24 cellular contexts compared by ENCODE assay signal in the genomic region with DNA sequence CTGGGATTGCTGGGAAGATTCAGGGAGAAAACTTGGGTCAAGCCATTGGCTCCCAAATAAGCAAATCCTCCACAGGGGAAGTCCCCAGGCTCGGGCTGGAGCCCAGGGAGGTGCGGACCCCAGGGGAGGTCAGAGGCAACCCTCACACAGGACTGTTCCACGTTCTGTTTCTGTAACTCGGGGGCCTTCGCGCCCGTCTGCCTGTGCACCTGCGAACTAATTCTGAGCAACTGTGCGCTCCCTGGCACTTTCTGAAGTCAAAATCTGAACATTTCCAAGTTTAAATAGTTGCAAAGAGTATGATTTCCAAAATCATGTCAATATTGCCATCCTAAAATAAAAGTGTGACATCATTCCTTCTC. TPM values are rescaled to one million over a fixed set of nuclear protein-coding genes. Genes with fewer than 3 reads are reported as not detected.
DNase-seq lines count a peak whose midpoint lies in the region; ATAC-seq, FAIRE-seq and TF ChIP-seq lines count a peak whose summit lies in the region.
"Had no signal": no experiment of that assay in that cellular context is flagged by ENCODE, and none has a peak within 500 bp of the region (broad histone marks: within the 10 kb centered on the region; RNA-seq: fewer than 3 reads in every experiment).

No MANE protein-coding gene starts in this region.

- H4K20me1 ChIP-seq in HepG2 (ENCODE audit: insufficient read depth, low read length) = no peaks in the 10 kb centered on the region
- H4K20me1 ChIP-seq in neural progenitor cell (ENCODE audit: low read depth) = no peaks in the 10 kb centered on the region

- H3K4me3 ChIP-seq in HepG2 (replicated peaks in 1 of 3; ENCODE audit: insufficient read depth in 1 of 3, low read depth in 2 of 3, low read length in 3 of 3) (no peak overlapping the region), right lobe of liver (no peak overlapping the region), kidney (ENCODE audit: low read length in 2 of 2) (no peak overlapping the region), neural progenitor cell (no peak overlapping the region)
- no peak overlapping the region for H3K4me3 ChIP-seq in effector memory CD4-positive, alpha-beta T cell (ENCODE audit: insufficient read depth, low read depth, low read length, poor library complexity, severe bottlenecking)
- H3K4me3 ChIP-seq: A549, GM23248 had no signal

- peaks cover 0 to 1% of the 10 kb centered on the region in 2 experiments; a peak in 1 of 5 replicates for H3K36me3 ChIP-seq in HepG2 (replicated peaks in 1 of 2; ENCODE audit: control insufficient read depth in 1 of 2, insufficient read depth in 2 of 2, low read length in 2 of 2)
- peaks cover 0 to 6% (median 0%) of the 10 kb centered on the region in 4 donors for H3K36me3 ChIP-seq in right lobe of liver
- peaks cover 10 to 24% of the 10 kb centered on the region in 2 donors for H3K36me3 ChIP-seq in kidney (ENCODE audit: control insufficient read depth in 1 of 2, insufficient read depth in 2 of 2, low read length in 2 of 2)
- H3K36me3 ChIP-seq in neural progenitor cell = no peaks in the 10 kb centered on the region
- peaks cover 44% of the 10 kb centered on the region for H3K36me3 ChIP-seq in effector memory CD4-positive, alpha-beta T cell (ENCODE audit: control insufficient read depth, insufficient read depth, low read length)
- H3K36me3 ChIP-seq: BE2C had no signal

- no peaks in the 10 kb centered on the region for H3F3A ChIP-seq in neural progenitor cell (ENCODE audit: low read depth)

- no peaks in the 10 kb centered on the region for H3K4me1 Mint-ChIP-seq in neural progenitor cell

- WGBS in HepG2 (ENCODE audit: low lambda C conversion rate) = 94% methylated on average over 9 of the region's 9 CpGs
- 79% methylated on average over 7 of the region's 9 CpGs for WGBS in right lobe of liver (ENCODE audit: insufficient coverage, low coverage, low lambda C conversion rate, missing lambda C conversion rate)

- H3K9me3 ChIP-seq in HepG2 (ENCODE audit: low read length) (no peaks in the 10 kb centered on the region), right lobe of liver (no peaks in the 10 kb centered on the region), kidney (ENCODE audit: control insufficient read depth in 1 of 2, low read length in 2 of 2) (no peaks in the 10 kb centered on the region), neural progenitor cell (ENCODE audit: low read depth) (no peaks in the 10 kb centered on the region)
- no peaks in the 10 kb centered on the region for H3K9me3 ChIP-seq in effector memory CD4-positive, alpha-beta T cell (ENCODE audit: control insufficient read depth, low read length)
- H3K9me3 ChIP-seq: A549, BE2C had no signal

- H3K9me3 Mint-ChIP-seq in neural progenitor cell = no peaks in the 10 kb centered on the region
- H3K9me3 Mint-ChIP-seq: CD4-positive, alpha-beta memory T cell had no signal

- BruUV-seq in HepG2 (replicated peaks; lab: Mats Ljungman, UMichigan) = no TSS peak

- CTCF ChIA-PET in HepG2 (lab: Yijun Ruan, JAX; ENCODE audit: low intra/inter-chr PET ratio, low total read pairs) (no interaction called here), GM10248 (lab: Yijun Ruan, JAX) (no interaction called here)

- no peak for TF ChIP-seq RAD21 in HepG2 (CRISPR knock-in tag; IDR thresholded peaks at IDR 0.05)

- no peak for DNase-seq in HepG2 (ENCODE audit: low spot score)
- no peak for DNase-seq in right lobe of liver
- peak; percentile 69 for DNase-seq in kidney
- DNase-seq in neural progenitor cell (ENCODE audit: low spot score) = no peak
- no peak for DNase-seq in GM10248 (ENCODE audit: extremely low spot score)
- DNase-seq in effector memory CD4-positive, alpha-beta T cell = no peak
- DNase-seq: 8988T; ACHN; AML-193; BE2C; C1 segment of cervical spinal cord; Calu3; CD4-positive, alpha-beta memory T cell; COR-L47; DMS53; DMS79 treated with DMSO at 0.1 percent for 48 hours; GF-D8; GM23248; H7; HCEC 1CT had no signal

- H3K4me1 ChIP-seq in HepG2 (ENCODE audit: insufficient read depth, low read length) (no peaks in the 10 kb centered on the region), right lobe of liver (no peaks in the 10 kb centered on the region), kidney (ENCODE audit: control insufficient read depth in 1 of 2, insufficient read depth in 1 of 2, low read depth in 1 of 2, low read length in 2 of 2) (no peaks in the 10 kb centered on the region), neural progenitor cell (no peaks in the 10 kb centered on the region)
- H3K4me1 ChIP-seq in effector memory CD4-positive, alpha-beta T cell (ENCODE audit: control insufficient read depth, insufficient read depth, low read length, poor library complexity, severe bottlenecking) = no peaks in the 10 kb centered on the region
- H3K4me1 ChIP-seq: A549, BE2C had no signal

- H3K4me2 ChIP-seq in HepG2 (ENCODE audit: low read depth, low read length) (no peak overlapping the region), neural progenitor cell (no peak overlapping the region)
- H3K4me2 ChIP-seq: A549 had no signal

- peaks cover 7% of the 10 kb centered on the region for H3K27me3 Mint-ChIP-seq in neural progenitor cell (ENCODE audit: insufficient read depth, low read depth)
- H3K27me3 Mint-ChIP-seq: CD4-positive, alpha-beta memory T cell had no signal

- H3K27ac Mint-ChIP-seq in neural progenitor cell = peak overlapping the region; percentile 74

- POLR2A ChIA-PET in HepG2 (lab: Yijun Ruan, JAX) (no interaction called here), GM10248 (lab: Yijun Ruan, JAX) (no interaction called here)

- intact Hi-C loops in HepG2 (cut with micrococcal nuclease; ENCODE audit: unreplicated experiment) (no loop called here), right lobe of liver (cut with DNase I) (no loop called here), kidney (cut with DNase I) (no loop called here)

- TF ChIP-seq EP300 in HepG2 (IDR thresholded peaks at IDR 0.05; ENCODE audit: low read depth in 2 of 2, low read length in 2 of 2) = no peak
- TF ChIP-seq EP300 in HepG2 (CRISPR knock-in tag; IDR thresholded peaks at IDR 0.05; ENCODE audit: borderline replicate concordance) = no peak

- TF ChIP-seq POLR2A in HepG2 (IDR thresholded peaks at IDR 0.05; ENCODE audit: insufficient read depth in 1 of 2, low read depth in 2 of 2, low read length in 2 of 2) (no peak), right lobe of liver (IDR thresholded peaks at IDR 0.05) (no peak)

- in situ Hi-C loops in HepG2 (cut with HindIII; ENCODE audit: extremely low pct_ligation_motif_present, low pct_unique_long_range_greater_than_20kb) = no loop called here

- H3K79me2 ChIP-seq in HepG2 (ENCODE audit: insufficient read depth, low read length) = no peaks in the 10 kb centered on the region
- H3K79me2 ChIP-seq in neural progenitor cell (ENCODE audit: low read depth) = no peaks in the 10 kb centered on the region

- no peak overlapping the region for H3K9ac ChIP-seq in HepG2 (ENCODE audit: insufficient read depth, low read depth, low read length)
- no peak overlapping the region for H3K9ac ChIP-seq in kidney (ENCODE audit: low read length in 2 of 2)
- H3K9ac ChIP-seq in neural progenitor cell = no peak overlapping the region
- H3K9ac ChIP-seq: GM23248 had no signal

- ATAC-seq in HepG2 = no peak
- ATAC-seq in right lobe of liver = no peak
- ATAC-seq in GM19463 (IDR thresholded peaks at IDR 0.05; ENCODE audit: unreplicated experiment) = no peak
- ATAC-seq: A549 had no signal

- FAIRE-seq in HepG2 (lab: Jason Lieb, UNC) (no peak), kidney (lab: Jason Lieb, UNC) (no peak)
- FAIRE-seq: A549, GM12892, H1 had no signal

- H3K27ac ChIP-seq in HepG2 (ENCODE audit: extremely low read length, insufficient read depth, low read length) (no peak overlapping the region), right lobe of liver (no peak overlapping the region), kidney (ENCODE audit: low read depth in 2 of 2, low read length in 2 of 2) (no peak overlapping the region), neural progenitor cell (no peak overlapping the region)
- no peak overlapping the region for H3K27ac ChIP-seq in effector memory CD4-positive, alpha-beta T cell (ENCODE audit: insufficient read depth, low read length, poor library complexity, severe bottlenecking)
- H3K27ac ChIP-seq: A549, GM23248 had no signal

- H3K36me3 Mint-ChIP-seq in neural progenitor cell = peaks cover 6% of the 10 kb centered on the region

- H3K27me3 ChIP-seq in HepG2 (ENCODE audit: control insufficient read depth in 1 of 2, insufficient read depth in 2 of 2, low read length in 2 of 2) (no peaks in the 10 kb centered on the region), right lobe of liver (no peaks in the 10 kb centered on the region), neural progenitor cell (no peaks in the 10 kb centered on the region)
- no peaks in the 10 kb centered on the region for H3K27me3 ChIP-seq in effector memory CD4-positive, alpha-beta T cell (replicated peaks; ENCODE audit: control insufficient read depth, insufficient read depth, low read length, poor library complexity, severe bottlenecking)
- H3K27me3 ChIP-seq: BE2C had no signal

- no peak overlapping the region for H2AFZ ChIP-seq in HepG2 (ENCODE audit: low read length)
- no peak overlapping the region for H2AFZ ChIP-seq in neural progenitor cell (replicated peaks)
- H2AFZ ChIP-seq: GM23248 had no signal

- H3K4me3 Mint-ChIP-seq in neural progenitor cell = no peak overlapping the region
- H3K4me3 Mint-ChIP-seq: CD4-positive, alpha-beta memory T cell had no signal

- TF ChIP-seq CTCF in HepG2 (CRISPR knock-in tag; IDR thresholded peaks at IDR 0.05) (no peak), right lobe of liver (IDR thresholded peaks at IDR 0.05) (no peak), kidney (IDR thresholded peaks at IDR 0.05; ENCODE audit: borderline replicate concordance, extremely low read depth, insufficient read depth) (no peak), neural progenitor cell (IDR thresholded peaks at IDR 0.05) (no peak), GM10248 (IDR thresholded peaks at IDR 0.05; ENCODE audit: control extremely low read depth, extremely low read depth, low read depth, missing control alignments) (no peak)

RNA-seq across cellular contexts. Expression of gene TIMM22, which starts 16.8 kb away (rescaled TPM):
- 15.5 and 16.3 TPM in 2 replicates for total RNA-seq in HepG2 (2016; rRNA removed; fragmentation: Illumina TruSeq; extraction: Trizol)
- 4.9 and 5.4 TPM in 2 replicates for total RNA-seq in HepG2 (2016; cell fraction: cytosol; rRNA removed; fragmentation: Illumina TruSeq; extraction: Trizol; ENCODE audit: low read depth)
- total RNA-seq in HepG2 (2016; cell fraction: insoluble cytoplasmic fraction; rRNA removed; fragmentation: Illumina TruSeq; extraction: Trizol) = 15.6 and 15.9 TPM in 2 replicates
- total RNA-seq in HepG2 (2016; cell fraction: membrane; rRNA removed; fragmentation: Illumina TruSeq; extraction: Trizol) = 11.2 and 11.4 TPM in 2 replicates
- total RNA-seq in HepG2 (2016; cell fraction: nucleus; rRNA removed; fragmentation: Illumina TruSeq; extraction: Trizol) = 10.4 and 11.1 TPM in 2 replicates
- 5.9 and 6.2 TPM in 2 replicates for polyA plus RNA-seq in HepG2 (2011; rRNA removed)
- polyA plus RNA-seq in HepG2 (2011; cell fraction: cytosol; rRNA removed) = 7.1 and 7.6 TPM in 2 replicates
- polyA plus RNA-seq in HepG2 (2011; cell fraction: nucleus; rRNA removed) = 6.4 and 7.1 TPM in 2 replicates
- 6.3 and 7.0 TPM in 2 replicates for polyA plus RNA-seq in HepG2 (2012)
- polyA plus RNA-seq in HepG2 (2016; cell fraction: cytosol; fragmentation: Illumina TruSeq; extraction: Trizol; ENCODE audit: low read depth) = 4.7 and 4.8 TPM in 2 replicates
- polyA plus RNA-seq in HepG2 (2016; cell fraction: insoluble cytoplasmic fraction; fragmentation: Illumina TruSeq; extraction: Trizol; ENCODE audit: low read depth) = 15.5 and 17.0 TPM in 2 replicates
- 8.7 and 9.5 TPM in 2 replicates for polyA plus RNA-seq in HepG2 (2016; cell fraction: membrane; fragmentation: Illumina TruSeq; extraction: Trizol; ENCODE audit: low read depth)
- polyA plus RNA-seq in HepG2 (2016; cell fraction: nucleus; fragmentation: Illumina TruSeq; extraction: Trizol; ENCODE audit: insufficient read depth, low read depth) = 13.9 and 14.1 TPM in 2 replicates
- 13.7 and 22.2 TPM in 2 replicates for polyA minus RNA-seq in HepG2 (2011; rRNA and poly(A)+ RNA removed; ENCODE audit: low replicate concordance)
- 4.3 and 4.9 TPM in 2 replicates for polyA minus RNA-seq in HepG2 (2011; cell fraction: cytosol; rRNA and poly(A)+ RNA removed)
- 19.9 and 20.0 TPM in 2 replicates for polyA minus RNA-seq in HepG2 (2011; cell fraction: nucleus; rRNA and poly(A)+ RNA removed)
- 1 to 10 TPM; 3.9 to 6.5 (median 4.1) TPM for total RNA-seq in right lobe of liver
- total RNA-seq in kidney = 14.6 TPM
- 17.3 TPM for polyA plus RNA-seq in kidney (ENCODE audit: insufficient read depth, low read depth, low replicate concordance)
- 11.7 and 15.7 TPM in 2 replicates for total RNA-seq in neural progenitor cell (ENCODE audit: low replicate concordance)

RNA-seq across cellular contexts. Expression of gene NXN, which starts 34.1 kb away (rescaled TPM):
- total RNA-seq in HepG2 (2016; rRNA removed; fragmentation: Illumina TruSeq; extraction: Trizol) (21.3 and 22.2 TPM in 2 replicates), right lobe of liver (1 to 10 TPM; 2.7 to 9.5 (median 8.0) TPM), kidney (26.8 TPM), neural progenitor cell (ENCODE audit: low replicate concordance) (35.9 and 69.4 TPM in 2 replicates)
- 13.3 and 13.9 TPM in 2 replicates for total RNA-seq in HepG2 (2016; cell fraction: cytosol; rRNA removed; fragmentation: Illumina TruSeq; extraction: Trizol; ENCODE audit: low read depth)
- 16.8 and 27.5 TPM in 2 replicates for total RNA-seq in HepG2 (2016; cell fraction: insoluble cytoplasmic fraction; rRNA removed; fragmentation: Illumina TruSeq; extraction: Trizol)
- 21.1 and 21.3 TPM in 2 replicates for total RNA-seq in HepG2 (2016; cell fraction: membrane; rRNA removed; fragmentation: Illumina TruSeq; extraction: Trizol)
- 15.4 and 15.6 TPM in 2 replicates for total RNA-seq in HepG2 (2016; cell fraction: nucleus; rRNA removed; fragmentation: Illumina TruSeq; extraction: Trizol)
- polyA plus RNA-seq in HepG2 (2011; rRNA removed) (22.3 and 24.3 TPM in 2 replicates), kidney (ENCODE audit: insufficient read depth, low read depth, low replicate concordance) (10.2 TPM)
- polyA plus RNA-seq in HepG2 (2011; cell fraction: cytosol; rRNA removed) = 21.0 and 28.9 TPM in 2 replicates
- polyA plus RNA-seq in HepG2 (2011; cell fraction: nucleus; rRNA removed) = 17.8 and 20.8 TPM in 2 replicates
- 14.8 and 16.8 TPM in 2 replicates for polyA plus RNA-seq in HepG2 (2012)
- polyA plus RNA-seq in HepG2 (2016; cell fraction: cytosol; fragmentation: Illumina TruSeq; extraction: Trizol; ENCODE audit: low read depth) = 11.0 and 11.8 TPM in 2 replicates
- polyA plus RNA-seq in HepG2 (2016; cell fraction: insoluble cytoplasmic fraction; fragmentation: Illumina TruSeq; extraction: Trizol; ENCODE audit: low read depth) = 23.0 and 33.6 TPM in 2 replicates
- polyA plus RNA-seq in HepG2 (2016; cell fraction: membrane; fragmentation: Illumina TruSeq; extraction: Trizol; ENCODE audit: low read depth) = 21.3 and 21.9 TPM in 2 replicates
- polyA plus RNA-seq in HepG2 (2016; cell fraction: nucleus; fragmentation: Illumina TruSeq; extraction: Trizol; ENCODE audit: insufficient read depth, low read depth) = 24.4 and 29.9 TPM in 2 replicates
- polyA minus RNA-seq in HepG2 (2011; rRNA and poly(A)+ RNA removed; ENCODE audit: low replicate concordance) = 9.8 and 67.1 TPM in 2 replicates
- 23.8 and 25.1 TPM in 2 replicates for polyA minus RNA-seq in HepG2 (2011; cell fraction: cytosol; rRNA and poly(A)+ RNA removed)
- 16.8 and 18.4 TPM in 2 replicates for polyA minus RNA-seq in HepG2 (2011; cell fraction: nucleus; rRNA and poly(A)+ RNA removed)
